Comparison of ENCODE assay signal across 11 cellular contexts in the genomic region with DNA sequence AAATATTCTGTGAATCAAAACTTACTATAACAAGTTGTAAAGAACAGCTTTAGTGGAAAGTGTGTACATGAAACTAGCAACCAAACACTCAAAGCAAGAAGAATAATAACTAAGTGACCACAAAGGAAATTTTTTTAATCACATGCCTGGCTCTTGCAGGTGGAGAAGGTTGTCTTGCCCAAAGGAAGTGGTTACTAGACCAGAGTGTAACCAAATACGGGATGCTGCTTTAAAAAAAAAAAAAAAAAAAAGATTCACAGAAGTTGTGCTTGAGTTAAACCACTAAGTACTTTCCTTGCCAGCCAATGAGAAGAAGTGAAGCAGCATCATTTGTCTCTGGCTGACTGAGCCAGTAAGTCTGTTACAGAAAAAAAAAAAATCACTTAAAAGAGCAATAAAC. TPM values are rescaled to one million over a fixed set of nuclear protein-coding genes. Genes with fewer than 3 reads are reported as not detected.
DNase-seq lines count a peak whose midpoint lies in the region; ATAC-seq and FAIRE-seq lines count a peak whose summit lies in the region.
"Had no signal": no experiment of that assay in that cellular context is flagged by ENCODE, and none has a peak within 500 bp of the region (broad histone marks: within the 10 kb centered on the region; RNA-seq: fewer than 3 reads in every experiment).

No MANE protein-coding gene starts in this region.

- DNase-seq in activated CD4-positive, CD25-positive, alpha-beta regulatory T cell (lab: John Stamatoyannopoulos, UW), result no peak
- DNase-seq in T-helper 1 cell (peak in 4 of 5 donors; percentile 13 to 89 (median 30)), small intestine (peak; percentile 60), HK-2 (ENCODE audit: unreplicated experiment) (no peak), posterior cingulate gyrus (no peak), occipital lobe (lab: John Stamatoyannopoulos, UW) (no peak)

- 15 to 78% (median 33%) methylated on average over 1 of the region's 1 CpG for WGBS in small intestine, 3 donors

- H3K36me3 ChIP-seq in small intestine (ENCODE audit: control insufficient read depth in 2 of 2, insufficient read depth in 2 of 2, low read length in 2 of 2), result no peaks in the 10 kb centered on the region
- H3K36me3 ChIP-seq: upper lobe of left lung had no signal

- intact Hi-C loops in posterior cingulate gyrus (cut with DNase I), result no loop called here

- no peak for FAIRE-seq in small intestine (lab: Jason Lieb, UNC)

- no peaks in the 10 kb centered on the region for H3K9me3 ChIP-seq in small intestine (ENCODE audit: control insufficient read depth, low read depth)
- H3K9me3 ChIP-seq: upper lobe of left lung had no signal

- H3K27ac ChIP-seq in small intestine (ENCODE audit: low read depth in 1 of 2, low read length in 1 of 2), result no peak overlapping the region

- peaks cover 0 to 3% of the 10 kb centered on the region in 2 donors for H3K27me3 ChIP-seq in small intestine (ENCODE audit: control insufficient read depth in 2 of 2, insufficient read depth in 2 of 2, low read length in 2 of 2)
- H3K27me3 ChIP-seq: upper lobe of left lung had no signal

- peak; percentile 87 to 89 for ATAC-seq in activated CD4-positive, CD25-positive, alpha-beta regulatory T cell treated with anti-CD3 and anti-CD28 coated beads, Interleukin-2, amount 50 U/mL, for 24 hours
- peak; percentile 80 for ATAC-seq in HG02885 (IDR thresholded peaks at IDR 0.05; ENCODE audit: poor library complexity, unreplicated experiment)

- no peaks in the 10 kb centered on the region for H3K4me1 ChIP-seq in small intestine (ENCODE audit: control insufficient read depth in 2 of 2, insufficient read depth in 1 of 2, low read depth in 1 of 2, low read length in 1 of 2)
- H3K4me1 ChIP-seq: upper lobe of left lung had no signal

- H3K4me3 ChIP-seq in small intestine (ENCODE audit: low read depth in 1 of 2, low read length in 2 of 2), result no peak overlapping the region
- H3K4me3 ChIP-seq: upper lobe of left lung had no signal

RNA-seq across cellular contexts. Expression of gene HLA-DQB1, which starts 19.1 kb away (rescaled TPM):
- 100 to 1,000 TPM in 1 of 3 donors, 10 to 100 TPM in 2; 83.4 to 181 (median 88.1) TPM for polyA plus RNA-seq in small intestine
- total RNA-seq in occipital lobe, result 0.16 TPM
- polyA plus RNA-seq: BJ had no signal

RNA-seq across cellular contexts. Expression of gene HLA-DQA1, which starts 48.4 kb away (rescaled TPM):
- 10 to 100 TPM in 2 of 3 donors, 1 to 10 TPM in 1; 6.5 to 31.9 (median 31.1) TPM for polyA plus RNA-seq in small intestine
- total RNA-seq in occipital lobe, result 0.16 TPM
- total RNA-seq: lung microvascular endothelial cell had no signal
- polyA plus RNA-seq: BJ had no signal

RNA-seq across cellular contexts. Expression of gene HLA-DQA2, which starts 55.6 kb away (rescaled TPM):
- under 1 TPM in 1 of 3 donors, not detected in 2; 0.09 TPM for polyA plus RNA-seq in small intestine
- 0.16 TPM for total RNA-seq in occipital lobe
- total RNA-seq: lung microvascular endothelial cell had no signal
- polyA plus RNA-seq: BJ had no signal

Comparison
In these comparisons a context has a peak if more than half of its experiments do, and no peak if none do; other contexts are left out.
1. DNase-seq: peak in T-helper 1 cell (4 of 5) and small intestine (single experiment); none in activated CD4-positive, CD25-positive, alpha-beta regulatory T cell (0 of 4), HK-2 (single experiment), posterior cingulate gyrus (0 of 10) and occipital lobe (single experiment).